ENCODE assay signal across 23 cellular contexts in the genomic region with DNA sequence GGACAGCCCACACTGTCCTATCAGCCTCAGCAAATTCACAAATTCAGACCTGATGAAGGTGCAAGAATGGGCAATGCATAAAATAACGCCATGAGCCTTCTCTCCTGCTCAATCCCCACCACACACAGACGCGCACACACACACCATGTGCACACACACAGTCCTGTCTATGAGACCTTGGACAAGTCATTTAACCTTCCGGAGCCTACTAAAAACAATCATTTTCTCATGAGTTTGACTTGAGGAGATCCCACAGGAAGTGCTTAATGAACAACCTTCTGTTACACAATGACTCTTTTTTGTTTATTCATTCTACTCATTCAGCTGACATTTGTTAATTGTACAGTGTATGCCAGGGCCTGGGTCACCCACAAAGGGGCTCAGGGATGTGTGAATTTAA.
DNase-seq lines count a peak whose midpoint lies in the region; ATAC-seq and TF ChIP-seq lines count a peak whose summit lies in the region.
"Had no signal": no experiment of that assay in that cellular context is flagged by ENCODE, and none has a peak within 500 bp of the region (broad histone marks: within the 10 kb centered on the region; RNA-seq: fewer than 3 reads in every experiment).

No MANE protein-coding gene starts in this region.

- no peaks in the 10 kb centered on the region for H3K27me3 ChIP-seq in right cardiac atrium (ENCODE audit: control insufficient read depth, insufficient read depth)
- H3K27me3 ChIP-seq in rectal smooth muscle tissue (ENCODE audit: control insufficient read depth, insufficient read depth, low read length): no peaks in the 10 kb centered on the region
- H3K27me3 ChIP-seq in upper lobe of left lung: no peaks in the 10 kb centered on the region

- TF ChIP-seq EP300 in upper lobe of left lung (IDR thresholded peaks at IDR 0.05): no peak

- H3K36me3 ChIP-seq in rectal smooth muscle tissue (ENCODE audit: control insufficient read depth, insufficient read depth, low read length) (no peaks in the 10 kb centered on the region), upper lobe of left lung (peaks cover 0 to 3% (median 0%) of the 10 kb centered on the region in 4 donors)

- peaks cover 35% of the 10 kb centered on the region for H3K4me1 ChIP-seq in right cardiac atrium (ENCODE audit: control insufficient read depth, insufficient read depth, low read length)
- no peaks in the 10 kb centered on the region for H3K4me1 ChIP-seq in rectal smooth muscle tissue (ENCODE audit: control insufficient read depth, insufficient read depth, low read length)
- peaks cover 0 to 13% (median 7%) of the 10 kb centered on the region in 4 donors for H3K4me1 ChIP-seq in upper lobe of left lung

- H3K27ac ChIP-seq in right cardiac atrium (ENCODE audit: low read length): peak overlapping the region; percentile 91
- H3K27ac ChIP-seq in rectal smooth muscle tissue (ENCODE audit: low read depth, low read length): peak overlapping the region; percentile 78
- H3K27ac ChIP-seq in upper lobe of left lung: peak overlapping the region; percentile 26 to 69 (median 56)
- H3K27ac ChIP-seq: epithelial cell of prostate had no signal

- 85% methylated on average over 4 of the region's 4 CpGs for WGBS in right cardiac atrium
- WGBS in upper lobe of left lung, 2 donors: 81 to 88% methylated on average over 4 of the region's 4 CpGs

- ATAC-seq in Right ventricle myocardium inferior: peak; percentile 15
- no peak for ATAC-seq in left cardiac atrium
- no peak for ATAC-seq in right cardiac atrium
- no peak for ATAC-seq in upper lobe of left lung (ENCODE audit: low FRiP score in 2 of 2)
- no peak for ATAC-seq in HG02981 (IDR thresholded peaks at IDR 0.05; ENCODE audit: unreplicated experiment)
- ATAC-seq: activated CD4-positive, CD25-positive, alpha-beta regulatory T cell treated with anti-CD3 and anti-CD28 coated beads, Interleukin-2, amount 50 U/mL, for 24 hours; HCT116; PC-3 had no signal

- H3K9ac ChIP-seq in rectal smooth muscle tissue (ENCODE audit: low read length): no peak overlapping the region
- H3K9ac ChIP-seq: SK-N-SH had no signal

- H3K9me3 ChIP-seq in right cardiac atrium (ENCODE audit: control insufficient read depth, low read length) (no peaks in the 10 kb centered on the region), upper lobe of left lung (no peaks in the 10 kb centered on the region)
- H3K9me3 ChIP-seq: SK-N-SH had no signal

- no peak for TF ChIP-seq POLR2A in upper lobe of left lung (IDR thresholded peaks at IDR 0.05)

- DNase-seq in Right ventricle myocardium inferior (ENCODE audit: missing footprints): no peak
- no peak for DNase-seq in left cardiac atrium
- no peak for DNase-seq in right cardiac atrium
- DNase-seq in upper lobe of left lung: no peak
- DNase-seq in NCI-H524 (lab: John Stamatoyannopoulos, UW): no peak
- DNase-seq in activated CD4-positive, CD25-positive, alpha-beta regulatory T cell treated with anti-CD3 and anti-CD28 coated beads, Interleukin-2, amount 50 U/mL, for 72 hours: no peak
- DNase-seq: activated naive CD8-positive, alpha-beta T cell treated with anti-CD3 and anti-CD28 coated beads for 36 hours; dermis blood vessel endothelial cell; glutamatergic neuron; Karpas-422; NCI-H1105 treated with DMSO at 0.1 percent for 48 hours; NCI-H2107; NCI-H526 treated with DMSO at 0.1 percent for 48 hours; PC-3; SK-N-SH; small intestine; stimulated activated CD4-positive, alpha-beta T cell treated with anti-CD3 and anti-CD28 coated beads, Interleukin-4, amount 100 ng/mL, for 24 hours; T1000 had no signal

- TF ChIP-seq CTCF in upper lobe of left lung (IDR thresholded peaks at IDR 0.05): no peak

- intact Hi-C loops in Right ventricle myocardium inferior (cut with DNase I) (no loop called here), left cardiac atrium (cut with DNase I) (no loop called here), right cardiac atrium (cut with DNase I) (no loop called here)

- H3K4me3 ChIP-seq in right cardiac atrium (ENCODE audit: low read length) (no peak overlapping the region), rectal smooth muscle tissue (ENCODE audit: low read length) (no peak overlapping the region), upper lobe of left lung (no peak overlapping the region)
